In the genomic region with DNA sequence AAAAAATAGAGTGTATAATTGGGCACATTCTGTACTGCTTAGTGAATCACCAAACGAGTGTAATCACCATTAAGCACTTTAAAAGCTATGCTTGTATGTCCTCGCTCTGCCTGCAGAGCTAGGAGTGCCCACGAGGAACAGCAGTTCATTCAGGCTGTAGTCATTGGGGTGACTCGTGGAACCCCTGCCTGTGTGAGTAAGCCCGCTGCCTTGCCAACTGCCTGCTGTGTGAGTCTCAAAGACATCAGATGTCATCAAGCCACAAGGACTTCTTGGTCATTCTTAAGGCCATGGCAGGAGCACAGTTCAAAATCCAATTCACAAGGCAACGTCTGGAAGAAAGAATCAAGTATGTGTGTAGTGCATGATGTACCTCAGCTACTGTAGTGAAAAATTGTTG, we compare ENCODE assay signal across 10 cellular contexts.
DNase-seq lines count a peak whose midpoint lies in the region; ATAC-seq and TF ChIP-seq lines count a peak whose summit lies in the region.
"Had no signal": no experiment of that assay in that cellular context is flagged by ENCODE, and none has a peak within 500 bp of the region (broad histone marks: within the 10 kb centered on the region; RNA-seq: fewer than 3 reads in every experiment).

No MANE protein-coding gene starts in this region.

- H3K4me1 Mint-ChIP-seq in glutamatergic neuron (ENCODE audit: low read depth, unreplicated experiment) = peaks cover 12% of the 10 kb centered on the region

- ATAC-seq in mucosa of descending colon = peak; percentile 41
- ATAC-seq in HG03354 (IDR thresholded peaks at IDR 0.05; ENCODE audit: poor library complexity, severe bottlenecking, unreplicated experiment) = no peak
- ATAC-seq: stimulated activated naive B cell treated with anti-CD40 and anti-IgM and Interleukin-4, amounts not matched to agents 10 μg/mL and 1 μg/mL and 100 μg/mL, for 72 hours had no signal

- H3K27ac ChIP-seq in brain microvascular endothelial cell = no peak overlapping the region
- H3K27ac ChIP-seq in effector memory CD4-positive, alpha-beta T cell (ENCODE audit: insufficient read depth, low read length, poor library complexity, severe bottlenecking) = no peak overlapping the region

- H3K27me3 ChIP-seq in brain microvascular endothelial cell (replicated peaks) = no peaks in the 10 kb centered on the region
- no peaks in the 10 kb centered on the region for H3K27me3 ChIP-seq in effector memory CD4-positive, alpha-beta T cell (replicated peaks; ENCODE audit: control insufficient read depth, insufficient read depth, low read length, poor library complexity, severe bottlenecking)

- intact Hi-C loops in mucosa of descending colon (cut with DNase I, micrococcal nuclease) = no loop called here

- no peak overlapping the region for H3K4me3 Mint-ChIP-seq in glutamatergic neuron (ENCODE audit: unreplicated experiment)
- H3K4me3 Mint-ChIP-seq: stimulated activated naive B cell treated with anti-CD40 and anti-IgM and Interleukin-4, amounts not matched to agents 10 μg/mL and 1 μg/mL and 100 μg/mL, for 72 hours had no signal

- no peaks in the 10 kb centered on the region for H3K27me3 Mint-ChIP-seq in glutamatergic neuron (ENCODE audit: unreplicated experiment)
- H3K27me3 Mint-ChIP-seq: stimulated activated naive B cell treated with anti-CD40 and anti-IgM and Interleukin-4, amounts not matched to agents 10 μg/mL and 1 μg/mL and 100 μg/mL, for 72 hours had no signal

- H3K36me3 ChIP-seq in brain microvascular endothelial cell (replicated peaks) (no peaks in the 10 kb centered on the region), mucosa of descending colon (ENCODE audit: low read depth) (no peaks in the 10 kb centered on the region)
- no peaks in the 10 kb centered on the region for H3K36me3 ChIP-seq in effector memory CD4-positive, alpha-beta T cell (ENCODE audit: control insufficient read depth, insufficient read depth, low read length)

- in situ Hi-C loops in brain microvascular endothelial cell (cut with HindIII; ENCODE audit: low pct_ligation_motif_present, low sequenced_read_pairs) = no loop called here

- no peaks in the 10 kb centered on the region for H3K9me3 ChIP-seq in mucosa of descending colon
- H3K9me3 ChIP-seq in effector memory CD4-positive, alpha-beta T cell (ENCODE audit: control insufficient read depth, low read length) = no peaks in the 10 kb centered on the region

- peaks cover 25% of the 10 kb centered on the region for H3K4me1 ChIP-seq in mucosa of descending colon (ENCODE audit: low read depth)
- H3K4me1 ChIP-seq in effector memory CD4-positive, alpha-beta T cell (ENCODE audit: control insufficient read depth, insufficient read depth, low read length, poor library complexity, severe bottlenecking) = peaks cover 4% of the 10 kb centered on the region

- H3K36me3 Mint-ChIP-seq in glutamatergic neuron (ENCODE audit: unreplicated experiment) = no peaks in the 10 kb centered on the region

- H3K4me3 ChIP-seq in brain microvascular endothelial cell (ENCODE audit: low read depth, low read length) (no peak overlapping the region), mucosa of descending colon (no peak overlapping the region)
- H3K4me3 ChIP-seq in effector memory CD4-positive, alpha-beta T cell (ENCODE audit: insufficient read depth, low read depth, low read length, poor library complexity, severe bottlenecking) = no peak overlapping the region

- H3K9me3 Mint-ChIP-seq in glutamatergic neuron (ENCODE audit: unreplicated experiment) = peaks cover 2% of the 10 kb centered on the region
- H3K9me3 Mint-ChIP-seq: stimulated activated naive B cell treated with anti-CD40 and anti-IgM and Interleukin-4, amounts not matched to agents 10 μg/mL and 1 μg/mL and 100 μg/mL, for 72 hours had no signal

- H3K27ac Mint-ChIP-seq in glutamatergic neuron (ENCODE audit: unreplicated experiment) = no peak overlapping the region
- H3K27ac Mint-ChIP-seq: stimulated activated naive B cell treated with anti-CD40 and anti-IgM and Interleukin-4, amounts not matched to agents 10 μg/mL and 1 μg/mL and 100 μg/mL, for 72 hours had no signal

- TF ChIP-seq CTCF in brain microvascular endothelial cell (IDR thresholded peaks at IDR 0.05; ENCODE audit: low read depth, low read length, missing control alignments) (peak; percentile 44), mucosa of descending colon (IDR thresholded peaks at IDR 0.05) (no peak), glutamatergic neuron (IDR thresholded peaks at IDR 0.05; ENCODE audit: partially characterized antibody, unreplicated experiment) (no peak)

- DNase-seq in AG08395 (ENCODE audit: low spot score) (peak; percentile 82), HCEC 1CT (peak; percentile 91), brain microvascular endothelial cell (peak; percentile 88), mucosa of descending colon (no peak), glutamatergic neuron (no peak)
- no peak for DNase-seq in effector memory CD4-positive, alpha-beta T cell
- DNase-seq in effector CD8-positive, alpha-beta T cell (lab: John Stamatoyannopoulos, UW) = no peak
- DNase-seq: activated naive CD4-positive, alpha-beta T cell; stimulated activated naive B cell treated with anti-CD40 and anti-IgM and Interleukin-4, amounts not matched to agents 10 μg/mL and 1 μg/mL and 100 μg/mL, for 72 hours had no signal

Comparison
In these comparisons a context has a peak if more than half of its experiments do, and no peak if none do; other contexts are left out.
1. DNase-seq: peak in AG08395 (single experiment), HCEC 1CT (single experiment) and brain microvascular endothelial cell (single experiment); none in mucosa of descending colon (0 of 3), glutamatergic neuron (single experiment), effector memory CD4-positive, alpha-beta T cell (0 of 3) and effector CD8-positive, alpha-beta T cell (single experiment).